12 cellular contexts compared by ENCODE assay signal in genomic region chr7:92158660-92159575, GRCh38. TPM values are rescaled to one million over a fixed set of nuclear protein-coding genes. Genes with fewer than 3 reads are reported as not detected.
DNase-seq lines count a peak whose midpoint lies in the region; ATAC-seq, FAIRE-seq and TF ChIP-seq lines count a peak whose summit lies in the region.
"Had no signal": no experiment of that assay in that cellular context is flagged by ENCODE, and none has a peak within 500 bp of the region (broad histone marks: within the 10 kb centered on the region; RNA-seq: fewer than 3 reads in every experiment).

No MANE protein-coding gene starts in this region.

- CTCF ChIA-PET in T-cell (lab: Charles Lee): interaction anchor here in 1 of 2 donors (1.0 kb wide), 1 partner anchor 16 kb away, joined by 3 read pairs; no protein-coding TSS in a partner anchor
- CTCF ChIA-PET in Calu3 (lab: Charles Lee): no interaction called here

- intact Hi-C loops in uterus (cut with DNase I; ENCODE audit: low total_unique reads): no loop called here
- intact Hi-C loops in Calu3 (cut with micrococcal nuclease; ENCODE audit: unreplicated experiment): no loop called here

- H3K4me1 Mint-ChIP-seq in T-cell: peaks cover 0 to 2% (median 0%) of the 10 kb centered on the region in 3 donors
- H3K4me1 Mint-ChIP-seq in Calu3 (ENCODE audit: low read depth, unreplicated experiment): no peaks in the 10 kb centered on the region
- H3K4me1 Mint-ChIP-seq: nephron progenitor cell had no signal

- H3K4me3 Mint-ChIP-seq in T-cell (no peak overlapping the region), Calu3 (ENCODE audit: low read depth, unreplicated experiment) (no peak overlapping the region)
- H3K4me3 Mint-ChIP-seq: nephron progenitor cell had no signal

- ATAC-seq in GM21737 (IDR thresholded peaks at IDR 0.05; ENCODE audit: unreplicated experiment) (peak; percentile 60), T-cell (replicated peaks in 1 of 4) (no peak)

- peak; percentile 61 for FAIRE-seq in GM12892 (lab: Jason Lieb, UNC)
- FAIRE-seq: endometrium, G401.6 had no signal

- H3K9me3 Mint-ChIP-seq in T-cell: no peaks in the 10 kb centered on the region
- no peaks in the 10 kb centered on the region for H3K9me3 Mint-ChIP-seq in Calu3 (ENCODE audit: low read depth, unreplicated experiment)
- H3K9me3 Mint-ChIP-seq: nephron progenitor cell had no signal

- no peaks in the 10 kb centered on the region for H3K27me3 ChIP-seq in uterus

- POLR2A ChIA-PET in T-cell (lab: Charles Lee): no interaction called here

- H3K27ac Mint-ChIP-seq in T-cell (no peak overlapping the region), Calu3 (ENCODE audit: unreplicated experiment) (no peak overlapping the region)
- H3K27ac Mint-ChIP-seq: nephron progenitor cell had no signal

- no TSS peak for BruUV-seq in Calu3 (replicated peaks; lab: Mats Ljungman, UMichigan)

- DNase-seq in GM12892 (ENCODE audit: insufficient read length): no peak
- peak; percentile 66 for DNase-seq in HT1080 (ENCODE audit: low read depth)
- peak; percentile 85 to 92 for DNase-seq in foreskin fibroblast
- DNase-seq in uterus: no peak
- no peak for DNase-seq in T-cell
- no peak for DNase-seq in Calu3
- no peak for DNase-seq in NCI-H748 treated with DMSO at 0.1 percent for 48 hours (lab: John Stamatoyannopoulos, UW)
- DNase-seq: nephron progenitor cell had no signal

- no peak overlapping the region for H3K4me3 ChIP-seq in foreskin fibroblast (ENCODE audit: low read depth in 1 of 2, low read length in 2 of 2)
- H3K4me3 ChIP-seq in uterus: no peak overlapping the region

- no peak for TF ChIP-seq CTCF in foreskin fibroblast (IDR thresholded peaks at IDR 0.05; ENCODE audit: low read depth, low read length)
- TF ChIP-seq CTCF in uterus (IDR thresholded peaks at IDR 0.05): no peak
- TF ChIP-seq CTCF in Calu3 (IDR thresholded peaks at IDR 0.05; ENCODE audit: unreplicated experiment): no peak

- H3K36me3 ChIP-seq in uterus: no peaks in the 10 kb centered on the region

- H3K4me1 ChIP-seq in uterus: no peaks in the 10 kb centered on the region

- H3K27ac ChIP-seq in uterus: no peak overlapping the region

- no peak for TF ChIP-seq POLR2A in GM12892 (IDR thresholded peaks at IDR 0.05; ENCODE audit: low read depth, low read length)
- no peak for TF ChIP-seq POLR2A in uterus (IDR thresholded peaks at IDR 0.05)

- no peaks in the 10 kb centered on the region for H3K9me3 ChIP-seq in uterus

- no peaks in the 10 kb centered on the region for H3K36me3 Mint-ChIP-seq in T-cell
- H3K36me3 Mint-ChIP-seq in Calu3 (ENCODE audit: insufficient read depth, unreplicated experiment): no peaks in the 10 kb centered on the region

- H3K27me3 Mint-ChIP-seq in T-cell: peaks cover 11 to 22% of the 10 kb centered on the region in 2 donors
- H3K27me3 Mint-ChIP-seq in Calu3 (ENCODE audit: unreplicated experiment): no peaks in the 10 kb centered on the region

RNA-seq across cellular contexts. Expression of gene LRRD1, which starts 20.0 kb away (rescaled TPM):
- not detected for polyA plus RNA-seq in GM12892 (2012; ENCODE audit: missing spikeins)
- 0.10 TPM in 1 of 2 replicates, not detected in the other for total RNA-seq in HT1080 (2014; rRNA removed; shearing (Covaris generic))
- not detected in 2 replicates for polyA plus RNA-seq in HT1080 (2015; cell fraction: cytosol; rRNA removed)
- 0.11 TPM in 1 of 2 replicates, not detected in the other for polyA plus RNA-seq in HT1080 (2015; cell fraction: nucleus; rRNA removed)
- total RNA-seq in uterus (under 1 TPM in 2 of 4 donors, not detected in 2; 0.73 to 0.97 TPM), T-cell (not detected), Calu3 (2022) (not detected in 2 replicates)
- total RNA-seq: HT-29 had no signal

RNA-seq across cellular contexts. Expression of gene CYP51A1, which starts 24.6 kb away (rescaled TPM):
- polyA plus RNA-seq in GM12892 (2012; ENCODE audit: missing spikeins): 68.1 TPM
- 135 and 139 TPM in 2 replicates for total RNA-seq in HT1080 (2014; rRNA removed; shearing (Covaris generic))
- polyA plus RNA-seq in HT1080 (2015; cell fraction: cytosol; rRNA removed): 59.5 and 69.9 TPM in 2 replicates
- polyA plus RNA-seq in HT1080 (2015; cell fraction: nucleus; rRNA removed): 59.5 and 62.2 TPM in 2 replicates
- total RNA-seq in uterus (100 to 1,000 TPM in 1 of 4 donors, 10 to 100 TPM in 2, 1 to 10 TPM in 1; 7.2 to 121 (median 38.3) TPM), T-cell (10 to 100 TPM; 12.8 to 25.8 (median 18.5) TPM), Calu3 (2022) (99.5 and 105 TPM in 2 replicates)

Comparison
In these comparisons a context has a peak if more than half of its experiments do, and no peak if none do; other contexts are left out.
1. DNase-seq: peak in HT1080 (single experiment) and foreskin fibroblast (2 of 2); none in GM12892 (single experiment), uterus (0 of 2), T-cell (0 of 34), Calu3 (single experiment) and NCI-H748 treated with DMSO at 0.1 percent for 48 hours (single experiment).